12 cellular contexts compared by ENCODE assay signal in genomic region chr1:10727703-10728348, GRCh38.
DNase-seq lines count a peak whose midpoint lies in the region; ATAC-seq and TF ChIP-seq lines count a peak whose summit lies in the region.
"Had no signal": no experiment of that assay in that cellular context is flagged by ENCODE, and none has a peak within 500 bp of the region (broad histone marks: within the 10 kb centered on the region; RNA-seq: fewer than 3 reads in every experiment).

No MANE protein-coding gene starts in this region.

- no peak overlapping the region for H3K27ac ChIP-seq in HEK293 (ENCODE audit: extremely low read depth, low read depth, low read length)
- H3K27ac ChIP-seq in cardiac muscle cell: peak overlapping the region; percentile 99
- H3K27ac ChIP-seq in psoas muscle: peak overlapping the region; percentile 91
- H3K27ac ChIP-seq: BLaER1 treated with 17β-estradiol and CSF1 and Interleukin-3, amounts not matched to agents 10 nM and 100 nM; ovary had no signal

- H3K36me3 ChIP-seq in HEK293 (ENCODE audit: control insufficient read depth in 2 of 2, insufficient read depth in 1 of 2, low read length in 2 of 2) (no peaks in the 10 kb centered on the region), cardiac muscle cell (no peaks in the 10 kb centered on the region), psoas muscle (ENCODE audit: insufficient read depth in 1 of 2, low read depth in 1 of 2) (no peaks in the 10 kb centered on the region)
- H3K36me3 ChIP-seq: BLaER1 treated with 17β-estradiol and CSF1 and Interleukin-3, amounts not matched to agents 10 nM and 100 nM; ovary had no signal

- ATAC-seq in psoas muscle (no peak), HG02973 (IDR thresholded peaks at IDR 0.05; ENCODE audit: unreplicated experiment) (no peak)
- ATAC-seq: mucosa of descending colon had no signal

- no peak for TF ChIP-seq CTCF in HEK293 (tag by site-specific recombination; IDR thresholded peaks at IDR 0.05)
- no peak for TF ChIP-seq CTCF in cardiac muscle cell (IDR thresholded peaks at IDR 0.05; ENCODE audit: low read depth, low read length)
- TF ChIP-seq CTCF in psoas muscle (IDR thresholded peaks at IDR 0.05): no peak

- intact Hi-C loops in psoas muscle (cut with DNase I): no loop called here

- H3K4me3 ChIP-seq in HEK293 (ENCODE audit: low read depth, low read length) (no peak overlapping the region), cardiac muscle cell (no peak overlapping the region), psoas muscle (no peak overlapping the region)
- H3K4me3 ChIP-seq: BLaER1 treated with 17β-estradiol and CSF1 and Interleukin-3, amounts not matched to agents 10 nM and 100 nM; mucosa of descending colon; ovary had no signal

- CTCF ChIA-PET in HEK293 (lab: Yijun Ruan, JAX): no interaction called here

- H3K27me3 ChIP-seq in cardiac muscle cell (no peaks in the 10 kb centered on the region), psoas muscle (ENCODE audit: insufficient read depth in 3 of 3, low read length in 2 of 3) (no peaks in the 10 kb centered on the region)
- H3K27me3 ChIP-seq: BLaER1 treated with 17β-estradiol and CSF1 and Interleukin-3, amounts not matched to agents 10 nM and 100 nM; ovary had no signal

- peaks cover 8% of the 10 kb centered on the region for H3K4me1 ChIP-seq in HEK293 (ENCODE audit: control insufficient read depth, insufficient read depth, low read length)
- H3K4me1 ChIP-seq in cardiac muscle cell (ENCODE audit: low read depth): peaks cover 71% of the 10 kb centered on the region
- H3K4me1 ChIP-seq in psoas muscle: peaks cover 51% of the 10 kb centered on the region

- POLR2A ChIA-PET in HEK293 (lab: Yijun Ruan, JAX): no interaction called here

- WGBS in psoas muscle, 3 donors: 39 to 54% (median 43%) methylated on average over 10 to 19 of the region's 19 CpGs

- H3K9me3 ChIP-seq in HEK293 (ENCODE audit: control insufficient read depth, insufficient read depth, low read depth, low read length) (no peaks in the 10 kb centered on the region), cardiac muscle cell (ENCODE audit: low read depth) (no peaks in the 10 kb centered on the region), psoas muscle (no peaks in the 10 kb centered on the region)
- H3K9me3 ChIP-seq: BLaER1 treated with 17β-estradiol and CSF1 and Interleukin-3, amounts not matched to agents 10 nM and 100 nM; mucosa of descending colon; ovary had no signal

- in situ Hi-C loops in G401 (cut with HindIII; ENCODE audit: low sequenced_read_pairs): no loop called here

- DNase-seq in NCI-H2196 treated with DMSO at 0.1 percent for 48 hours (lab: John Stamatoyannopoulos, UW; ENCODE audit: unreplicated experiment) (peak; percentile 91), cardiac muscle cell (ENCODE audit: low read depth in 1 of 2, low spot score in 1 of 2) (no peak), psoas muscle (peak; percentile 39 to 76), SHP77 treated with DMSO at 0.1 percent for 48 hours (lab: John Stamatoyannopoulos, UW) (no peak), NCI-H526 (lab: John Stamatoyannopoulos, UW) (no peak), G401 (ENCODE audit: low spot score) (no peak)
- DNase-seq: ovary, SIG-M5 had no signal

TF ChIP-seq in HEK293, 187 proteins besides CTCF, POLR2A, EP300 and RAD21:
- TF ChIP-seq ZNF148 (tag by site-specific recombination; IDR thresholded peaks at IDR 0.05; ENCODE audit: borderline replicate concordance) (no peak), ZNF530 (tag by site-specific recombination; IDR thresholded peaks at IDR 0.05; ENCODE audit: low read depth) (no peak), ZNF391 (tag by site-specific recombination; IDR thresholded peaks at IDR 0.05; ENCODE audit: borderline replicate concordance, low read depth) (no peak), ZNF549 (tag by site-specific recombination; IDR thresholded peaks at IDR 0.05) (no peak), ZBTB21 (tag by site-specific recombination; IDR thresholded peaks at IDR 0.05) (no peak), ZNF169 (tag by site-specific recombination; IDR thresholded peaks at IDR 0.05) (no peak), ZNF837 (tag by site-specific recombination; IDR thresholded peaks at IDR 0.05) (no peak), ZNF274 (IDR thresholded peaks at IDR 0.05; ENCODE audit: low read length) (no peak), ZNF274 (tag by site-specific recombination; IDR thresholded peaks at IDR 0.05; ENCODE audit: borderline replicate concordance) (no peak), ZNF768 (tag by site-specific recombination; IDR thresholded peaks at IDR 0.05) (no peak), ZNF677 (tag by site-specific recombination; IDR thresholded peaks at IDR 0.05) (no peak), ZIC2 (tag by site-specific recombination; IDR thresholded peaks at IDR 0.05) (peak; percentile 38; the same call in 1 of the 2 replicates), ATF2 (tag by site-specific recombination; IDR thresholded peaks at IDR 0.05; ENCODE audit: low read depth) (no peak)
- TF ChIP-seq, protein P1, sequence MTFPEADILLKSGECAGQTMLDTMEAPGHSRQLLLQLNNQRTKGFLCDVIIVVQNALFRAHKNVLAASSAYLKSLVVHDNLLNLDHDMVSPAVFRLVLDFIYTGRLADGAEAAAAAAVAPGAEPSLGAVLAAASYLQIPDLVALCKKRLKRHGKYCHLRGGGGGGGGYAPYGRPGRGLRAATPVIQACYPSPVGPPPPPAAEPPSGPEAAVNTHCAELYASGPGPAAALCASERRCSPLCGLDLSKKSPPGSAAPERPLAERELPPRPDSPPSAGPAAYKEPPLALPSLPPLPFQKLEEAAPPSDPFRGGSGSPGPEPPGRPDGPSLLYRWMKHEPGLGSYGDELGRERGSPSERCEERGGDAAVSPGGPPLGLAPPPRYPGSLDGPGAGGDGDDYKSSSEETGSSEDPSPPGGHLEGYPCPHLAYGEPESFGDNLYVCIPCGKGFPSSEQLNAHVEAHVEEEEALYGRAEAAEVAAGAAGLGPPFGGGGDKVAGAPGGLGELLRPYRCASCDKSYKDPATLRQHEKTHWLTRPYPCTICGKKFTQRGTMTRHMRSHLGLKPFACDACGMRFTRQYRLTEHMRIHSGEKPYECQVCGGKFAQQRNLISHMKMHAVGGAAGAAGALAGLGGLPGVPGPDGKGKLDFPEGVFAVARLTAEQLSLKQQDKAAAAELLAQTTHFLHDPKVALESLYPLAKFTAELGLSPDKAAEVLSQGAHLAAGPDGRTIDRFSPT (tag by site-specific recombination; IDR thresholded peaks at IDR 0.05): peak; percentile 90

Comparison
In these comparisons a context has a peak if more than half of its experiments do, and no peak if none do; other contexts are left out.
1. DNase-seq: peak in NCI-H2196 treated with DMSO at 0.1 percent for 48 hours (single experiment) and psoas muscle (2 of 2); none in cardiac muscle cell (0 of 2), SHP77 treated with DMSO at 0.1 percent for 48 hours (single experiment), NCI-H526 (0 of 2) and G401 (single experiment).